8 cellular contexts compared by ENCODE assay signal in genomic region chr11:33701302-33701701, GRCh38. TPM values are rescaled to one million over a fixed set of nuclear protein-coding genes. Genes with fewer than 3 reads are reported as not detected.
DNase-seq lines count a peak whose midpoint lies in the region; ATAC-seq and TF ChIP-seq lines count a peak whose summit lies in the region.

No MANE protein-coding gene starts in this region.

- H3K27ac Mint-ChIP-seq in activated T-helper 2 cell treated with anti-CD3 and anti-CD28 coated beads, Interferon-gamma antibody, Interleukin-2, Interleukin-4, amounts not matched to agents 10 μg/mL and 5 μg/mL and 100 μg/mL, durations not matched to agents 14 hours and 24 hours and 36 hours, result no peak overlapping the region

- H3K27me3 Mint-ChIP-seq in activated T-helper 2 cell treated with anti-CD3 and anti-CD28 coated beads, Interferon-gamma antibody, Interleukin-2, Interleukin-4, amounts not matched to agents 10 μg/mL and 5 μg/mL and 100 μg/mL, durations not matched to agents 14 hours and 24 hours and 36 hours (ENCODE audit: low read depth), result peaks cover 28% of the 10 kb centered on the region

- no peaks in the 10 kb centered on the region for H3K9me3 ChIP-seq in heart left ventricle

- no peak for TF ChIP-seq CTCF in heart left ventricle (IDR thresholded peaks at IDR 0.05)

- peaks cover under 1% of the 10 kb centered on the region for H3K36me3 Mint-ChIP-seq in activated T-helper 2 cell treated with anti-CD3 and anti-CD28 coated beads, Interferon-gamma antibody, Interleukin-2, Interleukin-4, amounts not matched to agents 10 μg/mL and 5 μg/mL and 100 μg/mL, durations not matched to agents 14 hours and 24 hours and 36 hours (ENCODE audit: low read depth)

- no peaks in the 10 kb centered on the region for H3K9me3 Mint-ChIP-seq in activated T-helper 2 cell treated with anti-CD3 and anti-CD28 coated beads, Interferon-gamma antibody, Interleukin-2, Interleukin-4, amounts not matched to agents 10 μg/mL and 5 μg/mL and 100 μg/mL, durations not matched to agents 14 hours and 24 hours and 36 hours

- peak overlapping the region in 11 of 12 donors; percentile 36 to 66 (median 53) for H3K4me3 ChIP-seq in heart left ventricle

- DNase-seq in heart left ventricle (no peak), Right ventricle myocardium inferior (ENCODE audit: missing footprints) (no peak), islet precursor cell (peak; percentile 26), superior temporal gyrus (ENCODE audit: extremely low spot score) (peak; percentile 56), NCI-H2196 (lab: John Stamatoyannopoulos, UW; ENCODE audit: unreplicated experiment) (no peak), NCI-H774 (lab: John Stamatoyannopoulos, UW) (no peak)
- DNase-seq in activated T-helper 2 cell treated with anti-CD3 and anti-CD28 coated beads, Interferon-gamma antibody, Interleukin-2, Interleukin-4, amounts not matched to agents 10 μg/mL and 5 μg/mL and 100 μg/mL, durations not matched to agents 14 hours and 24 hours and 36 hours (ENCODE audit: low spot score), result no peak

- no peaks in the 10 kb centered on the region for H3K27me3 ChIP-seq in heart left ventricle

- peak overlapping the region; percentile 61 to 94 (median 88) for H3K27ac ChIP-seq in heart left ventricle

- peak in 3 of 4 donors; percentile 2 to 21 (median 8) for ATAC-seq in heart left ventricle
- ATAC-seq in Right ventricle myocardium inferior, result no peak
- no peak for ATAC-seq in GM21825 (IDR thresholded peaks at IDR 0.05; ENCODE audit: unreplicated experiment)

- peak overlapping the region; percentile 84 for H3K4me3 Mint-ChIP-seq in activated T-helper 2 cell treated with anti-CD3 and anti-CD28 coated beads, Interferon-gamma antibody, Interleukin-2, Interleukin-4, amounts not matched to agents 10 μg/mL and 5 μg/mL and 100 μg/mL, durations not matched to agents 14 hours and 24 hours and 36 hours (ENCODE audit: low read depth)

- intact Hi-C loops in heart left ventricle (cut with DNase I) (loop anchor here in 7 of 10 donors (1.0 to 5.0 kb wide), 4 partner anchors 33 to 36 kb away; partner anchors contain the start of gene CD59 (in 6 of the 7)), Right ventricle myocardium inferior (cut with DNase I) (loop anchor here (2.0 kb wide), 1 partner anchor 33 kb away; no protein-coding TSS in a partner anchor)
- intact Hi-C loops in activated T-helper 2 cell treated with anti-CD3 and anti-CD28 coated beads, Interferon-gamma antibody, Interleukin-2, Interleukin-4, amounts not matched to agents 10 μg/mL and 5 μg/mL and 100 μg/mL, durations not matched to agents 14 hours and 24 hours and 36 hours (cut with micrococcal nuclease), result loop anchor here (1.0 to 10.0 kb wide), 4 partner anchors 21 to 537 kb away; partner anchors contain the start of genes CD59, CSTF3 and FBXO3

- peaks cover 11 to 84% (median 56%) of the 10 kb centered on the region in 12 donors for H3K4me1 ChIP-seq in heart left ventricle

- H3K36me3 ChIP-seq in heart left ventricle, result peaks cover 0 to 18% (median 5%) of the 10 kb centered on the region in 9 donors

- H3K4me1 Mint-ChIP-seq in activated T-helper 2 cell treated with anti-CD3 and anti-CD28 coated beads, Interferon-gamma antibody, Interleukin-2, Interleukin-4, amounts not matched to agents 10 μg/mL and 5 μg/mL and 100 μg/mL, durations not matched to agents 14 hours and 24 hours and 36 hours (ENCODE audit: low read depth), result peaks cover 14% of the 10 kb centered on the region

- WGBS in heart left ventricle, 4 donors, result 22 to 32% (median 27%) methylated on average over 4 of the region's 4 CpGs

- no peak for TF ChIP-seq POLR2A in heart left ventricle (IDR thresholded peaks at IDR 0.05)

RNA-seq across cellular contexts. Expression of gene C11orf91, which starts 0.7 kb away (rescaled TPM):
- under 1 TPM in 4 of 9 donors, not detected in 5; 0.56 to 1.00 (median 0.70) TPM for total RNA-seq in heart left ventricle
- polyA plus RNA-seq in heart left ventricle, result not detected
- not detected for total RNA-seq in Right ventricle myocardium inferior
- not detected in 2 replicates for total RNA-seq in activated T-helper 2 cell treated with anti-CD3 and anti-CD28 coated beads, Interferon-gamma antibody, Interleukin-2, Interleukin-4, amounts not matched to agents 10 μg/mL and 5 μg/mL and 100 μg/mL, durations not matched to agents 14 hours and 24 hours and 36 hours

RNA-seq across cellular contexts. Expression of gene CD59, which starts 34.9 kb away (rescaled TPM):
- total RNA-seq in heart left ventricle, result 1,000 to 10,000 TPM in 3 of 9 donors, 100 to 1,000 TPM in 6; 588 to 1,434 (median 930) TPM
- polyA plus RNA-seq in heart left ventricle, result 1,000 to 10,000 TPM in 1 of 2 donors, 100 to 1,000 TPM in 1; 133 to 1,175 TPM
- 817 TPM for total RNA-seq in Right ventricle myocardium inferior
- total RNA-seq in activated T-helper 2 cell treated with anti-CD3 and anti-CD28 coated beads, Interferon-gamma antibody, Interleukin-2, Interleukin-4, amounts not matched to agents 10 μg/mL and 5 μg/mL and 100 μg/mL, durations not matched to agents 14 hours and 24 hours and 36 hours, result 165 and 173 TPM in 2 replicates

Comparison
In these comparisons a context has a peak if more than half of its experiments do, and no peak if none do; other contexts are left out.
1. ATAC-seq: peak in heart left ventricle (3 of 4); none in Right ventricle myocardium inferior (single experiment) and GM21825 (single experiment).
2. DNase-seq: peak in islet precursor cell (single experiment) and superior temporal gyrus (single experiment); none in heart left ventricle (0 of 5), Right ventricle myocardium inferior (single experiment), activated T-helper 2 cell treated with anti-CD3 and anti-CD28 coated beads, Interferon-gamma antibody, Interleukin-2, Interleukin-4, amounts not matched to agents 10 μg/mL and 5 μg/mL and 100 μg/mL, durations not matched to agents 14 hours and 24 hours and 36 hours (single experiment), NCI-H2196 (single experiment) and NCI-H774 (single experiment).